22 cellular contexts compared by ENCODE assay signal in the genomic region with DNA sequence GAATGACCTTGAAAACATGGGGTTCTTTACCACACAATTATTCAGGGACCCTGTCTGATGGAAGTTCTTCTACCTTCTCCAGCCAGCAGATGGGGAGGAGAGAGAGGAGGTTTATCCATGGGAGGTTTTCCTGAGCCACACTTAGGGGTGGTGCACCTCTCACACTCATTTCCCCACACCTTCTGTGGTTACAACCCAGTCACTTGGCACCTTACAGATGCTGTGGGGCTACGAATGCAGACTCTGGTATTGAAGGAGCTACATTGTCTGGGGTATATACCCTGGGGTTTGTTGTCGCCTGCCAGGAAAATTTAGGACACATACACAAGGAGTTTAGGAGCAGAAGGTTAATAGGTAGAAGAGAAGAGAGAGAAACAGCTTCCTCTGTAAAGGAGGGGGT.
"Had no signal": no experiment of that assay in that cellular context is flagged by ENCODE, and none has a peak within 500 bp of the region (broad histone marks: within the 10 kb centered on the region; RNA-seq: fewer than 3 reads in every experiment).

No MANE protein-coding gene starts in this region.

- DNase-seq: activated CD4-positive, alpha-beta T cell treated with anti-CD3 and anti-CD28 coated beads for 48 hours; activated gamma-delta T cell; activated naive CD4-positive, alpha-beta T cell treated with anti-CD3 and anti-CD28 coated beads, Interleukin-2, amount 50 U/mL, for 16 hours; activated T-cell treated with anti-CD3 and anti-CD28 coated beads, Interleukin-2, amount 50 U/mL, for 48 hours; brain microvascular endothelial cell; caudate nucleus; glutamatergic neuron; left ventricle myocardium inferior; mammary epithelial cell; nephron progenitor cell; pancreas; psoas muscle; spleen; stimulated activated CD4-positive, alpha-beta T cell treated with anti-CD3 and anti-CD28 coated beads, Interleukin-4, amount 100 ng/mL, for 24 hours; substantia nigra; thyroid gland had no signal

- H3K4me3 Mint-ChIP-seq: mesothelial cell of epicardium; nephron progenitor cell; stimulated activated naive CD8-positive, alpha-beta T cell treated with anti-CD3 and anti-CD28 coated beads, Interleukin-15, Interleukin-2, amounts not matched to agents 100 ng/mL and 50 ng/mL, for 24 hours had no signal

- H3K4me2 ChIP-seq: hepatocyte had no signal

- H3K9me3 Mint-ChIP-seq: stimulated activated naive CD8-positive, alpha-beta T cell treated with anti-CD3 and anti-CD28 coated beads, Interleukin-15, Interleukin-2, amounts not matched to agents 100 ng/mL and 50 ng/mL, for 24 hours had no signal

- H3K36me3 ChIP-seq: ascending aorta, brain microvascular endothelial cell, esophagus muscularis mucosa, left ventricle myocardium inferior, pancreas, right atrium auricular region, spleen, thyroid gland had no signal

- H2AFZ ChIP-seq: hepatocyte had no signal

- H3K4me1 Mint-ChIP-seq: nephron progenitor cell had no signal

- ATAC-seq: psoas muscle had no signal

- H3K9me3 ChIP-seq: ascending aorta, esophagus muscularis mucosa, left ventricle myocardium inferior, pancreas, psoas muscle, right atrium auricular region, spleen, thyroid gland had no signal

- H3K27ac ChIP-seq: ascending aorta, brain microvascular endothelial cell, esophagus muscularis mucosa, hepatocyte, left ventricle myocardium inferior, psoas muscle, right atrium auricular region, spleen had no signal

- H3K27ac Mint-ChIP-seq: mesothelial cell of epicardium; nephron progenitor cell; stimulated activated naive CD8-positive, alpha-beta T cell treated with anti-CD3 and anti-CD28 coated beads, Interleukin-15, Interleukin-2, amounts not matched to agents 100 ng/mL and 50 ng/mL, for 24 hours had no signal

- H3K79me2 ChIP-seq: hepatocyte had no signal

- H3K4me1 ChIP-seq: ascending aorta, esophagus muscularis mucosa, left ventricle myocardium inferior, pancreas, psoas muscle, right atrium auricular region had no signal

- H3K4me3 ChIP-seq: ascending aorta, esophagus muscularis mucosa, hepatocyte, left ventricle myocardium inferior, pancreas, psoas muscle, right atrium auricular region, spleen, thyroid gland had no signal

- H3K27me3 ChIP-seq: ascending aorta, brain microvascular endothelial cell, esophagus muscularis mucosa, hepatocyte, pancreas, right atrium auricular region, spleen, thyroid gland had no signal

- H3K27me3 Mint-ChIP-seq: stimulated activated naive CD8-positive, alpha-beta T cell treated with anti-CD3 and anti-CD28 coated beads, Interleukin-15, Interleukin-2, amounts not matched to agents 100 ng/mL and 50 ng/mL, for 24 hours had no signal
